2 cellular contexts compared by ENCODE assay signal in genomic region chr1:89943846-89944781, GRCh38.
TF ChIP-seq lines count a peak whose summit lies in the region.

No MANE protein-coding gene starts in this region.

TF ChIP-seq in A549, 52 proteins besides CTCF, POLR2A, EP300 and RAD21:
- no peak for TF ChIP-seq BCL3 (IDR thresholded peaks at IDR 0.05)
- 0 out of 2 replicates have a peak, but pooled peaks have one; percentile 20 for TF ChIP-seq HOXB13 (CRISPR knock-in tag; IDR thresholded peaks at IDR 0.05; ENCODE audit: low read depth)

TF ChIP-seq in IMR-90, 13 proteins besides CTCF, POLR2A, EP300 and RAD21:
- TF ChIP-seq BHLHE40 (IDR thresholded peaks at IDR 0.05; ENCODE audit: low read depth, low read length) (no peak), NFE2L2 (IDR thresholded peaks at IDR 0.05; ENCODE audit: low read depth, low read length) (no peak), RFX5 (IDR thresholded peaks at IDR 0.05; ENCODE audit: low read depth, low read length) (no peak), MAFK (IDR thresholded peaks at IDR 0.05; ENCODE audit: low read depth, low read length) (peak; percentile 26; the same call in 1 of the 2 replicates)
